In genomic region chr12:54259194-54260011, GRCh38 we compare ENCODE assay signal across 1 cellular context.
TF ChIP-seq lines count a peak whose summit lies in the region.

No MANE protein-coding gene starts in this region.

TF ChIP-seq in HEK293, 187 proteins besides CTCF, POLR2A, EP300 and RAD21 (continued from another document and continues in another):
- TF ChIP-seq ZBTB44 (tag by site-specific recombination; IDR thresholded peaks at IDR 0.05) (no peak), ZNF555 (tag by site-specific recombination; conservative IDR thresholded peaks at IDR 0.05) (no peak), ZNF23 (tag by site-specific recombination; IDR thresholded peaks at IDR 0.05; ENCODE audit: borderline replicate concordance) (no peak), ZNF19 (tag by site-specific recombination; IDR thresholded peaks at IDR 0.05; ENCODE audit: low read depth) (no peak), ZNF280C (tag by site-specific recombination; IDR thresholded peaks at IDR 0.05) (no peak), GLIS1 (tag by site-specific recombination; IDR thresholded peaks at IDR 0.05) (peak; percentile 61; the same call in 1 of the 2 replicates), GFI1B (tag by site-specific recombination; IDR thresholded peaks at IDR 0.05) (no peak), ZSCAN4 (tag by site-specific recombination; IDR thresholded peaks at IDR 0.05) (no peak), ZNF792 (tag by site-specific recombination; IDR thresholded peaks at IDR 0.05) (no peak), ZFP69B (tag by site-specific recombination; IDR thresholded peaks at IDR 0.05) (no peak), ZNF274 (IDR thresholded peaks at IDR 0.05; ENCODE audit: low read length) (no peak), ZNF274 (tag by site-specific recombination; IDR thresholded peaks at IDR 0.05; ENCODE audit: borderline replicate concordance) (no peak), REPIN1 (tag by site-specific recombination; IDR thresholded peaks at IDR 0.05; ENCODE audit: low read depth) (no peak), ZNF548 (tag by site-specific recombination; IDR thresholded peaks at IDR 0.05) (no peak), ZNF571 (tag by site-specific recombination; IDR thresholded peaks at IDR 0.05) (no peak), TSHZ1 (tag by site-specific recombination; IDR thresholded peaks at IDR 0.05; ENCODE audit: borderline replicate concordance) (no peak), ZNF514 (tag by site-specific recombination; IDR thresholded peaks at IDR 0.05) (no peak), WT1 (tag by site-specific recombination; IDR thresholded peaks at IDR 0.05) (no peak), PATZ1 (tag by site-specific recombination; IDR thresholded peaks at IDR 0.05) (peak; percentile 51), ZNF324 (tag by site-specific recombination; IDR thresholded peaks at IDR 0.05) (no peak), ZNF558 (tag by site-specific recombination; IDR thresholded peaks at IDR 0.05) (no peak), ZNF76 (tag by site-specific recombination; IDR thresholded peaks at IDR 0.05; ENCODE audit: borderline replicate concordance, low read depth) (no peak), SETDB1 (IDR thresholded peaks at IDR 0.05; ENCODE audit: insufficient read length, low read length) (no peak), ZNF423 (tag by site-specific recombination; IDR thresholded peaks at IDR 0.05) (no peak), ZNF16 (tag by site-specific recombination; IDR thresholded peaks at IDR 0.05; ENCODE audit: low read depth) (no peak), ZNF146 (tag by site-specific recombination; IDR thresholded peaks at IDR 0.05) (no peak), MZF1 (tag by site-specific recombination; IDR thresholded peaks at IDR 0.05; ENCODE audit: borderline replicate concordance) (peak; percentile 53; the same call in 1 of the 2 replicates), ELK4 (IDR thresholded peaks at IDR 0.05; ENCODE audit: borderline replicate concordance, low read depth, low read length) (no peak), ZNF114 (tag by site-specific recombination; IDR thresholded peaks at IDR 0.05) (no peak), ZNF776 (tag by site-specific recombination; IDR thresholded peaks at IDR 0.05; ENCODE audit: borderline replicate concordance) (no peak), ZBTB11 (tag by site-specific recombination; conservative IDR thresholded peaks at IDR 0.05; ENCODE audit: low read depth) (no peak), BCL6B (tag by site-specific recombination; IDR thresholded peaks at IDR 0.05) (no peak), ZNF645 (tag by site-specific recombination; IDR thresholded peaks at IDR 0.05) (no peak), GLI2 (tag by site-specific recombination; IDR thresholded peaks at IDR 0.05; ENCODE audit: borderline replicate concordance, low read depth) (no peak), ZNF132 (tag by site-specific recombination; IDR thresholded peaks at IDR 0.05; ENCODE audit: borderline replicate concordance) (no peak), IKZF3 (tag by site-specific recombination; IDR thresholded peaks at IDR 0.05) (peak; percentile 59; the same call in 1 of the 2 replicates), GLI4 (tag by site-specific recombination; IDR thresholded peaks at IDR 0.05) (no peak), ZSCAN5A (tag by site-specific recombination; IDR thresholded peaks at IDR 0.05) (no peak), ZBTB20 (tag by site-specific recombination; IDR thresholded peaks at IDR 0.05) (0 out of 2 replicates have a peak, but pooled peaks have one; percentile 12), ZNF626 (tag by site-specific recombination; IDR thresholded peaks at IDR 0.05) (no peak), ZBTB8A (tag by site-specific recombination; IDR thresholded peaks at IDR 0.05) (no peak), ZNF530 (tag by site-specific recombination; IDR thresholded peaks at IDR 0.05; ENCODE audit: low read depth) (no peak), ZBTB21 (tag by site-specific recombination; IDR thresholded peaks at IDR 0.05) (no peak), KLF1 (tag by site-specific recombination; IDR thresholded peaks at IDR 0.05) (no peak), OSR2 (tag by site-specific recombination; IDR thresholded peaks at IDR 0.05) (no peak)
